ENCODE assay signal across 25 cellular contexts in the genomic region with DNA sequence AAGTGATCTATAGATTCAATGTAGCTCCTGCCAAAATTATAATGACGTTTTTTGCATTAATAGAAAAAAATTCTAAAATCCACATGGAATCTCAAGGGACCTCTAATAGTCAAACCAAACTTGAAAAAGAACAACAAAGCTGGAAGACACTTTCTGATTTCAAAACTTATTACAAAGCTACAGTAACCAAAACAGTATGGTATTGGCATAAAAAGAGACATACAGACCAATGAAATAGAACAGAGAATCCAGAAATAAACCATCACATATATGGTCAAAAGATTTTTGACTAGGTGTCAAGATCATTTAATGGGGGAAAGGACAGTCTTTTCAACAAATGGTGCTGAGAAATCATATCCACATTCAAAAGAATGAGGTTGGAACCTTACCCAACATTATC.
"Had no signal": no experiment of that assay in that cellular context is flagged by ENCODE, and none has a peak within 500 bp of the region (broad histone marks: within the 10 kb centered on the region; RNA-seq: fewer than 3 reads in every experiment).

No MANE protein-coding gene starts in this region.

- H3K9me3 Mint-ChIP-seq: activated CD8-positive, alpha-beta T cell treated with anti-CD3 and anti-CD28 coated beads for 36 hours; central memory CD8-positive, alpha-beta T cell; T-cell had no signal

- H3K27me3 ChIP-seq: MG63 had no signal

- FAIRE-seq: astrocyte had no signal

- DNase-seq: activated CD4-positive, alpha-beta T cell treated with anti-CD3 and anti-CD28 coated beads, Interleukin-2, amount 10 ng/mL, durations not matched to agents 7 days and 5 days; activated CD4-positive, CD25-positive, alpha-beta regulatory T cell; activated CD8-positive, alpha-beta memory T cell treated with anti-CD3 and anti-CD28 coated beads, Interleukin-2, amount 50 U/mL, for 4 hours; activated CD8-positive, alpha-beta T cell treated with anti-CD3 and anti-CD28 coated beads for 36 hours; amniotic stem cell; cortex of kidney; MG63; NCI-H1092 treated with DMSO at 0.1 percent for 48 hours; NCI-H1417 treated with DMSO at 0.1 percent for 48 hours; NCI-H1694; NCI-H2029; NCI-H2107; NCI-H345; NCI-H510A; NCI-H526 treated with DMSO at 0.1 percent for 48 hours; NCI-H82; SIG-M5; T-cell; T-helper 2 cell; T1000 had no signal

- H3K9me3 ChIP-seq: MG63 had no signal

- H3K27ac Mint-ChIP-seq: activated CD4-positive, alpha-beta T cell treated with anti-CD3 and anti-CD28 coated beads, Interleukin-2, amount 10 ng/mL, durations not matched to agents 7 days and 5 days; activated CD8-positive, alpha-beta T cell treated with anti-CD3 and anti-CD28 coated beads for 36 hours; brain; T-cell had no signal

- H3K27ac ChIP-seq: VCaP had no signal

- H3K4me3 Mint-ChIP-seq: activated CD4-positive, alpha-beta T cell treated with anti-CD3 and anti-CD28 coated beads, Interleukin-2, amount 10 ng/mL, durations not matched to agents 7 days and 5 days; activated CD8-positive, alpha-beta T cell treated with anti-CD3 and anti-CD28 coated beads for 36 hours; central memory CD8-positive, alpha-beta T cell had no signal

- H3K4me3 ChIP-seq: MG63 had no signal

- H3K27me3 Mint-ChIP-seq: activated CD4-positive, alpha-beta T cell treated with anti-CD3 and anti-CD28 coated beads, Interleukin-2, amount 10 ng/mL, durations not matched to agents 7 days and 5 days; activated CD8-positive, alpha-beta T cell treated with anti-CD3 and anti-CD28 coated beads for 36 hours; central memory CD8-positive, alpha-beta T cell; T-cell had no signal

- ATAC-seq: activated CD8-positive, alpha-beta T cell treated with anti-CD3 and anti-CD28 coated beads for 36 hours; activated naive CD4-positive, alpha-beta T cell treated with anti-CD3 and anti-CD28 coated beads, Interleukin-2, amount 50 U/mL, for 72 hours; T-cell had no signal
